ENCODE assay signal across 20 cellular contexts in genomic region chr7:3436746-3437145, GRCh38.
DNase-seq lines count a peak whose midpoint lies in the region; ATAC-seq and TF ChIP-seq lines count a peak whose summit lies in the region.
"Had no signal": no experiment of that assay in that cellular context is flagged by ENCODE, and none has a peak within 500 bp of the region (broad histone marks: within the 10 kb centered on the region; RNA-seq: fewer than 3 reads in every experiment).

No MANE protein-coding gene starts in this region.

- no peak overlapping the region for H3K4me3 Mint-ChIP-seq in activated T-cell treated with anti-CD3 and anti-CD28 coated beads, Interleukin-2, amount 50 U/mL, for 4 hours
- H3K4me3 Mint-ChIP-seq: activated CD8-positive, alpha-beta memory T cell treated with anti-CD3 and anti-CD28 coated beads, Interleukin-2, amount 10 ng/mL, durations not matched to agents 7 days and 5 days; brain; endodermal cell; HFFc6 had no signal

- H3K36me3 ChIP-seq in brain microvascular endothelial cell (replicated peaks), result no peaks in the 10 kb centered on the region
- no peaks in the 10 kb centered on the region for H3K36me3 ChIP-seq in lower lobe of right lung

- no peaks in the 10 kb centered on the region for H3K9me3 ChIP-seq in lower lobe of right lung

- no peaks in the 10 kb centered on the region for H3K4me1 ChIP-seq in lower lobe of right lung
- H3K4me1 ChIP-seq: parathyroid adenoma had no signal

- H3K27ac ChIP-seq in brain microvascular endothelial cell, result peak overlapping the region; percentile 62
- H3K27ac ChIP-seq in lower lobe of right lung, result no peak overlapping the region
- H3K27ac ChIP-seq: hepatocyte, parathyroid adenoma, VCaP had no signal

- H3K27me3 ChIP-seq in brain microvascular endothelial cell (replicated peaks) (no peaks in the 10 kb centered on the region), lower lobe of right lung (ENCODE audit: low read depth) (no peaks in the 10 kb centered on the region)
- H3K27me3 ChIP-seq: hepatocyte had no signal

- H3K27me3 Mint-ChIP-seq in activated T-cell treated with anti-CD3 and anti-CD28 coated beads, Interleukin-2, amount 50 U/mL, for 4 hours (ENCODE audit: low read depth), result no peaks in the 10 kb centered on the region
- H3K27me3 Mint-ChIP-seq: brain had no signal

- TF ChIP-seq CTCF in brain microvascular endothelial cell (IDR thresholded peaks at IDR 0.05; ENCODE audit: low read depth, low read length, missing control alignments) (no peak), lower lobe of right lung (IDR thresholded peaks at IDR 0.05) (no peak)

- no peaks in the 10 kb centered on the region for H3K9me3 Mint-ChIP-seq in activated T-cell treated with anti-CD3 and anti-CD28 coated beads, Interleukin-2, amount 50 U/mL, for 4 hours
- H3K9me3 Mint-ChIP-seq: brain, endodermal cell had no signal

- H3K4me3 ChIP-seq in brain microvascular endothelial cell (ENCODE audit: low read depth, low read length) (no peak overlapping the region), lower lobe of right lung (no peak overlapping the region)
- H3K4me3 ChIP-seq: hepatocyte had no signal

- intact Hi-C loops in lower lobe of right lung (cut with DNase I), result no loop called here

- DNase-seq in A172 (ENCODE audit: low spot score) (peak; percentile 84), NCI-H226 (peak; percentile 86), brain microvascular endothelial cell (peak; percentile 70), foreskin melanocyte (peak; percentile 67), HT-29 (ENCODE audit: low spot score) (no peak), lower lobe of right lung (no peak)
- DNase-seq in activated T-cell treated with anti-CD3 and anti-CD28 coated beads, Interleukin-2, amount 50 U/mL, for 4 hours, result no peak
- DNase-seq in activated CD4-positive, CD25-positive, alpha-beta regulatory T cell (lab: John Stamatoyannopoulos, UW), result no peak
- DNase-seq: activated CD8-positive, alpha-beta memory T cell treated with anti-CD3 and anti-CD28 coated beads, Interleukin-2, amount 10 ng/mL, durations not matched to agents 7 days and 5 days; endodermal cell; GDM1; HFFc6; Karpas-422; left cardiac atrium; NCI-H1436; substantia nigra had no signal

- no peak for ATAC-seq in activated T-cell treated with anti-CD3 and anti-CD28 coated beads, Interleukin-2, amount 50 U/mL, for 4 hours
- no peak for ATAC-seq in lower lobe of right lung
- ATAC-seq: activated CD8-positive, alpha-beta memory T cell treated with anti-CD3 and anti-CD28 coated beads, Interleukin-2, amount 10 ng/mL, durations not matched to agents 7 days and 5 days; left cardiac atrium had no signal

- no peaks in the 10 kb centered on the region for H3K4me1 Mint-ChIP-seq in activated T-cell treated with anti-CD3 and anti-CD28 coated beads, Interleukin-2, amount 50 U/mL, for 4 hours (ENCODE audit: low read depth)
- H3K4me1 Mint-ChIP-seq: activated CD8-positive, alpha-beta memory T cell treated with anti-CD3 and anti-CD28 coated beads, Interleukin-2, amount 10 ng/mL, durations not matched to agents 7 days and 5 days had no signal

- no peaks in the 10 kb centered on the region for H3K36me3 Mint-ChIP-seq in activated T-cell treated with anti-CD3 and anti-CD28 coated beads, Interleukin-2, amount 50 U/mL, for 4 hours (ENCODE audit: insufficient read depth)
- H3K36me3 Mint-ChIP-seq: activated CD8-positive, alpha-beta memory T cell treated with anti-CD3 and anti-CD28 coated beads, Interleukin-2, amount 10 ng/mL, durations not matched to agents 7 days and 5 days had no signal

- in situ Hi-C loops in brain microvascular endothelial cell (cut with HindIII; ENCODE audit: low pct_ligation_motif_present, low sequenced_read_pairs), result no loop called here

Comparison
In these comparisons a context has a peak if more than half of its experiments do, and no peak if none do; other contexts are left out.
1. DNase-seq: peak in A172 (single experiment), NCI-H226 (single experiment), brain microvascular endothelial cell (single experiment) and foreskin melanocyte (single experiment); none in activated T-cell treated with anti-CD3 and anti-CD28 coated beads, Interleukin-2, amount 50 U/mL, for 4 hours (single experiment), activated CD4-positive, CD25-positive, alpha-beta regulatory T cell (0 of 4), HT-29 (single experiment) and lower lobe of right lung (single experiment).